ENCODE assay signal across 17 cellular contexts in genomic region chr15:83287541-83288027, GRCh38. TPM values are rescaled to one million over a fixed set of nuclear protein-coding genes. Genes with fewer than 3 reads are reported as not detected.
DNase-seq lines count a peak whose midpoint lies in the region; ATAC-seq, FAIRE-seq and TF ChIP-seq lines count a peak whose summit lies in the region.
"Had no signal": no experiment of that assay in that cellular context is flagged by ENCODE, and none has a peak within 500 bp of the region (broad histone marks: within the 10 kb centered on the region; RNA-seq: fewer than 3 reads in every experiment).

No MANE protein-coding gene starts in this region.

- peak overlapping the region; percentile 90 for H3K27ac ChIP-seq in ACC112 (ENCODE audit: low read depth, low read length)
- no peak overlapping the region for H3K27ac ChIP-seq in left lung
- H3K27ac ChIP-seq in testis: no peak overlapping the region

- H3K36me3 Mint-ChIP-seq in stimulated activated memory B cell treated with anti-CD40 and anti-IgM and Interleukin-4, amounts not matched to agents 10 μg/mL and 1 μg/mL and 100 μg/mL, for 72 hours: no peaks in the 10 kb centered on the region

- H3K4me1 Mint-ChIP-seq in stimulated activated memory B cell treated with anti-CD40 and anti-IgM and Interleukin-4, amounts not matched to agents 10 μg/mL and 1 μg/mL and 100 μg/mL, for 72 hours: no peaks in the 10 kb centered on the region
- H3K4me1 Mint-ChIP-seq: central memory CD8-positive, alpha-beta T cell had no signal

- ATAC-seq in left lung: no peak
- ATAC-seq in stimulated activated memory B cell treated with anti-CD40 and anti-IgM and Interleukin-4, amounts not matched to agents 10 μg/mL and 1 μg/mL and 100 μg/mL, for 72 hours: no peak
- ATAC-seq: activated T-cell treated with anti-CD3 and anti-CD28 coated beads, Interleukin-2, amount 50 U/mL, for 72 hours had no signal

- H3K9me3 ChIP-seq in left lung (no peaks in the 10 kb centered on the region), testis (no peaks in the 10 kb centered on the region)

- no peak for TF ChIP-seq POLR2A in testis (IDR thresholded peaks at IDR 0.05)

- H3K27ac Mint-ChIP-seq in stimulated activated memory B cell treated with anti-CD40 and anti-IgM and Interleukin-4, amounts not matched to agents 10 μg/mL and 1 μg/mL and 100 μg/mL, for 72 hours: no peak overlapping the region
- H3K27ac Mint-ChIP-seq: activated B cell treated with CpG ODN at 0.5 μM for 24 hours; activated T-cell treated with anti-CD3 and anti-CD28 coated beads, Interleukin-2, amount 50 U/mL, for 72 hours had no signal

- H3K4me3 ChIP-seq in ACC112 (ENCODE audit: low read depth, low read length) (no peak overlapping the region), astrocyte of the spinal cord (ENCODE audit: low read depth, low read length) (no peak overlapping the region), left lung (no peak overlapping the region), testis (no peak overlapping the region)
- H3K4me3 ChIP-seq: lung had no signal

- peaks cover 38% of the 10 kb centered on the region for H3K27me3 Mint-ChIP-seq in stimulated activated memory B cell treated with anti-CD40 and anti-IgM and Interleukin-4, amounts not matched to agents 10 μg/mL and 1 μg/mL and 100 μg/mL, for 72 hours

- intact Hi-C loops in left lung (cut with DNase I): no loop called here
- intact Hi-C loops in testis (cut with DNase I; ENCODE audit: low total_unique reads): no loop called here

- H3K36me3 ChIP-seq in ACC112 (ENCODE audit: insufficient read depth, low read length): no peaks in the 10 kb centered on the region
- H3K36me3 ChIP-seq in left lung: no peaks in the 10 kb centered on the region
- H3K36me3 ChIP-seq in testis (ENCODE audit: low read depth, missing control alignments): no peaks in the 10 kb centered on the region

- peak; percentile 61 for DNase-seq in HTR-8/SVneo (ENCODE audit: insufficient read length, low spot score)
- DNase-seq in astrocyte of the spinal cord (ENCODE audit: low read depth, low spot score): peak; percentile 95
- DNase-seq in islet precursor cell: peak; percentile 89
- DNase-seq in NCI-H69 (lab: John Stamatoyannopoulos, UW): no peak
- DNase-seq in left lung: no peak
- DNase-seq in testis: no peak
- DNase-seq: activated B cell treated with CpG ODN at 0.5 μM for 24 hours; activated T-cell treated with anti-CD3 and anti-CD28 coated beads, Interleukin-2, amount 50 U/mL, for 72 hours; DMS79 treated with DMSO at 0.1 percent for 48 hours; posterior cingulate gyrus; SHP77; substantia nigra had no signal

- TF ChIP-seq CTCF in astrocyte of the spinal cord (IDR thresholded peaks at IDR 0.05; ENCODE audit: low read depth, low read length) (no peak), left lung (IDR thresholded peaks at IDR 0.05) (no peak), testis (IDR thresholded peaks at IDR 0.05) (no peak)

- FAIRE-seq in HTR-8/SVneo (lab: Jason Lieb, UNC): peak; percentile 69
- FAIRE-seq: GM18507 had no signal

- no peak overlapping the region for H2AFZ ChIP-seq in ACC112 (ENCODE audit: low read length, unreplicated experiment)

- H3K4me1 ChIP-seq in ACC112 (ENCODE audit: control insufficient read depth, insufficient read depth, low read length, unreplicated experiment): peaks cover 41% of the 10 kb centered on the region
- peaks cover 5 to 17% of the 10 kb centered on the region in 2 donors for H3K4me1 ChIP-seq in left lung
- H3K4me1 ChIP-seq in testis: no peaks in the 10 kb centered on the region

- no peaks in the 10 kb centered on the region for H3K79me2 ChIP-seq in ACC112 (ENCODE audit: control insufficient read depth, insufficient read depth, low read length, unreplicated experiment)

- 73 to 77% methylated on average over 3 of the region's 3 CpGs for WGBS in testis, 2 donors

- H3K9me3 Mint-ChIP-seq in stimulated activated memory B cell treated with anti-CD40 and anti-IgM and Interleukin-4, amounts not matched to agents 10 μg/mL and 1 μg/mL and 100 μg/mL, for 72 hours: no peaks in the 10 kb centered on the region
- H3K9me3 Mint-ChIP-seq: activated B cell treated with CpG ODN at 0.5 μM for 24 hours; activated T-cell treated with anti-CD3 and anti-CD28 coated beads, Interleukin-2, amount 50 U/mL, for 72 hours; central memory CD8-positive, alpha-beta T cell had no signal

- in situ Hi-C loops in astrocyte of the spinal cord (cut with HindIII; ENCODE audit: low sequenced_read_pairs): no loop called here

- H3K27me3 ChIP-seq in ACC112 (ENCODE audit: insufficient read depth, low read length) (peaks cover 25% of the 10 kb centered on the region), left lung (peaks cover 37 to 76% of the 10 kb centered on the region in 2 donors), testis (no peaks in the 10 kb centered on the region)

- no peak overlapping the region for H3K4me3 Mint-ChIP-seq in stimulated activated memory B cell treated with anti-CD40 and anti-IgM and Interleukin-4, amounts not matched to agents 10 μg/mL and 1 μg/mL and 100 μg/mL, for 72 hours
- H3K4me3 Mint-ChIP-seq: activated B cell treated with CpG ODN at 0.5 μM for 24 hours; activated T-cell treated with anti-CD3 and anti-CD28 coated beads, Interleukin-2, amount 50 U/mL, for 72 hours; central memory CD8-positive, alpha-beta T cell had no signal

RNA-seq across cellular contexts. Expression of gene BNC1, which starts 3.1 kb away (rescaled TPM):
- under 1 TPM; 0.15 to 0.34 TPM for total RNA-seq in left lung
- total RNA-seq in testis: 10 to 100 TPM; 26.2 to 32.7 TPM
- 75.4 TPM for polyA plus RNA-seq in testis (ENCODE audit: insufficient read depth, low read depth, low replicate concordance)
- total RNA-seq: activated B cell treated with CpG ODN at 0.5 μM for 24 hours; activated T-cell treated with anti-CD3 and anti-CD28 coated beads, Interleukin-2, amount 50 U/mL, for 72 hours had no signal

Comparison
In these comparisons a context has a peak if more than half of its experiments do, and no peak if none do; other contexts are left out.
1. DNase-seq: peak in HTR-8/SVneo (single experiment), astrocyte of the spinal cord (single experiment) and islet precursor cell (single experiment); none in NCI-H69 (single experiment), left lung (0 of 2) and testis (single experiment).
2. RNA of gene BNC1, which starts 3.1 kb away (total RNA-seq): 26.2 to 32.7 TPM in testis; 0.15 to 0.34 TPM in left lung; every median in the first group is over 10 times any median in the second.